Comparison of ENCODE assay signal across 8 cellular contexts in the genomic region with DNA sequence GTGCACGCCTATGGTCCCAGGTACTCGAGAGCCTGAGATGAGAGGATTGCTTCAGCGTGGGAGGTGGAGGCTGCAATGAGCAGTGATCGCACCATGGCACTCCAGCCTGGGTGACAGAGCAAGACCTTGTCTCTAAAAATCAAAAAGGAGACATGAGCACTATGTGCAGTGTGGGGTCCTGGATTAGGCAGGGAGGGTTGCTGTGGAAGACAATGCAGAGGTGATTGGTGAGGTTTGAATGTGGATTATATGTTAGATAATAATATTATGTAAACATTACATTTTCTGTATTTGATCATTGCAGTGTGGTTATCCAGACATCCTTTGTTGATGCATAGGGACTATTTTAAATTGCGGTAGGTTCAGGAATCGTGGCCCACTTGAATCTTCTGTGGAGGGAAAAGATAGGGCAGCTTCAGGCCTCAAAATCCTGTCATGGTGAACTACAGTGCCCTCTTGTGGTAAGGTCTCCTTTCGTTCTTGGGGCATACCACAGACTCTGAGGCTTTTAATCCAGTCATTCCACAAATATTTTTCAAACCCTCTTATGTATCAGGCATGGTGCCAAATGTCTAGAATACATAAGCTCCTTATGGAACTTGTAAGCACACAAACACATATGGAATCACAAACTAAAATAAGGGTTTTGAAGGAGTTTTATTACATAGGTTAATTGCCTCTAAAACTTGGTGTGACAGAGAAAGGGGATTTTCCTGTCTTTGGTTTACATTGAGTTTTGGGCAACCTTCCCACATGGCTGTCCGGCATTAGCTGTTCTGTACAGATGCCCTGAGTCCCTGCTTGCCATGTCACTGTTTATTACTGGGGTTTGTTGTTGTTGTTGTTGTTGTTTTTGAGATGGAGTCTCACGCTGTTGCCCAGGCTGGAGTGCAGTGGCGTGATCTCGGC. TPM values are rescaled to one million over a fixed set of nuclear protein-coding genes. Genes with fewer than 3 reads are reported as not detected.
DNase-seq lines count a peak whose midpoint lies in the region; ATAC-seq, FAIRE-seq and TF ChIP-seq lines count a peak whose summit lies in the region.

No MANE protein-coding gene starts in this region.

- no peaks in the 10 kb centered on the region for H3K9me3 Mint-ChIP-seq in activated CD8-positive, alpha-beta T cell treated with anti-CD3 and anti-CD28 coated beads, Interleukin-2, amount 10 ng/mL, durations not matched to agents 7 days and 5 days (ENCODE audit: insufficient read depth)
- no peaks in the 10 kb centered on the region for H3K9me3 Mint-ChIP-seq in nephron

- H3K27me3 Mint-ChIP-seq in activated CD8-positive, alpha-beta T cell treated with anti-CD3 and anti-CD28 coated beads, Interleukin-2, amount 10 ng/mL, durations not matched to agents 7 days and 5 days (ENCODE audit: low read depth) = no peaks in the 10 kb centered on the region
- H3K27me3 Mint-ChIP-seq in nephron (ENCODE audit: low read depth) = no peaks in the 10 kb centered on the region

- ATAC-seq in HG03521 (IDR thresholded peaks at IDR 0.05; ENCODE audit: unreplicated experiment) = peak; percentile 54
- ATAC-seq in activated CD8-positive, alpha-beta T cell treated with anti-CD3 and anti-CD28 coated beads, Interleukin-2, amount 10 ng/mL, durations not matched to agents 7 days and 5 days = peak; percentile 72
- peak; percentile 77 for ATAC-seq in esophagus mucosa

- CTCF ChIA-PET in activated CD8-positive, alpha-beta T cell treated with anti-CD3 and anti-CD28 coated beads, Interleukin-2, amount 10 ng/mL, durations not matched to agents 7 days and 5 days (lab: Charles Lee) = interaction anchor here (0.8 to 3.0 kb wide), 13 partner anchors 9 to 498 kb away, joined by 3 to 69 read pairs (median 4); no protein-coding TSS in a partner anchor

- no peak overlapping the region for H3K27ac Mint-ChIP-seq in activated CD8-positive, alpha-beta T cell treated with anti-CD3 and anti-CD28 coated beads, Interleukin-2, amount 10 ng/mL, durations not matched to agents 7 days and 5 days
- H3K27ac Mint-ChIP-seq in nephron = peak overlapping the region; percentile 1 to 82 (median 26)

- peak; percentile 84 for FAIRE-seq in GM18507 (lab: Jason Lieb, UNC)

- H3K36me3 Mint-ChIP-seq in activated CD8-positive, alpha-beta T cell treated with anti-CD3 and anti-CD28 coated beads, Interleukin-2, amount 10 ng/mL, durations not matched to agents 7 days and 5 days (ENCODE audit: low read depth) = peaks cover 38% of the 10 kb centered on the region
- no peaks in the 10 kb centered on the region for H3K36me3 Mint-ChIP-seq in nephron (ENCODE audit: low read depth)

- TF ChIP-seq CTCF in nephron (IDR thresholded peaks at IDR 0.05; ENCODE audit: unreplicated experiment in 3 of 3) = peak; percentile 70 to 83 (median 79)

- POLR2A ChIA-PET in activated CD8-positive, alpha-beta T cell treated with anti-CD3 and anti-CD28 coated beads, Interleukin-2, amount 10 ng/mL, durations not matched to agents 7 days and 5 days (lab: Charles Lee) = no interaction called here

- DNase-seq in AG08395 (ENCODE audit: low spot score) (peak; percentile 88), GM18507 (ENCODE audit: extremely low spot score, insufficient read length, low read depth) (peak; percentile 26), NCI-H82 (lab: John Stamatoyannopoulos, UW) (peak; percentile 85), ureter (ENCODE audit: low spot score) (peak; percentile 68)
- peak; percentile 67 for DNase-seq in activated CD8-positive, alpha-beta T cell treated with anti-CD3 and anti-CD28 coated beads, Interleukin-2, amount 10 ng/mL, durations not matched to agents 7 days and 5 days

- H3K4me3 Mint-ChIP-seq in activated CD8-positive, alpha-beta T cell treated with anti-CD3 and anti-CD28 coated beads, Interleukin-2, amount 10 ng/mL, durations not matched to agents 7 days and 5 days = no peak overlapping the region
- H3K4me3 Mint-ChIP-seq in nephron = no peak overlapping the region

- H3K4me1 Mint-ChIP-seq in activated CD8-positive, alpha-beta T cell treated with anti-CD3 and anti-CD28 coated beads, Interleukin-2, amount 10 ng/mL, durations not matched to agents 7 days and 5 days (ENCODE audit: low read depth) = peaks cover 20% of the 10 kb centered on the region
- H3K4me1 Mint-ChIP-seq in nephron = peaks cover 34% of the 10 kb centered on the region

RNA-seq across cellular contexts. Expression of a gene that starts 37.7 kb away (rescaled TPM):
- total RNA-seq in activated CD8-positive, alpha-beta T cell treated with anti-CD3 and anti-CD28 coated beads, Interleukin-2, amount 10 ng/mL, durations not matched to agents 7 days and 5 days = 10 to 100 TPM; 33.8 to 37.0 TPM
- 39.9 TPM for total RNA-seq in esophagus mucosa
- 60.8 TPM for total RNA-seq in ureter

Comparison
In these comparisons a context has a peak if more than half of its experiments do, and no peak if none do; other contexts are left out.
1. Peak in every context shown above with its lines: DNase-seq and ATAC-seq.
2. DNase-seq: peak in every context shown above with its lines; median percentile 88 in AG08395; 85 in NCI-H82; 68 in ureter; 67 in activated CD8-positive, alpha-beta T cell treated with anti-CD3 and anti-CD28 coated beads, Interleukin-2, amount 10 ng/mL, durations not matched to agents 7 days and 5 days; 26 in GM18507.